In the genomic region with DNA sequence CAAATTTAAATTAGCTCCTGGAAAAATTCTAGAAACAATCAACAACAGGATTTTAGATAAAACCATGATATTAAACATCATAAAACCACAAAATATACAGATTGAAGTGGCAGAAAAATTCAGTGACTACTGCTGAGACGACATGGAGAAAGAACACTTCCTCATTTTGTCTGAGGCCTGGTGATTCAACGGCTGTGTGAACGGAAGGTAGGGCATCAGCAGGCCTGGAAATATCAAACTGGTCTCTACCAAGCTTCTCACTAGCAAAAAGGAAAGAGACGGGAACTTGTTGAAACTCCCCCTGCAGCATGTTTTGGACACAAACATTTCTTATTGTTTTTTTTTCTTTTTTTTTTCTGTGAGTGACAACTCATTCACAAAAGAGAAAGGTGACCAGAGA, we compare ENCODE assay signal across 14 cellular contexts. TPM values are rescaled to one million over a fixed set of nuclear protein-coding genes. Genes with fewer than 3 reads are reported as not detected.
DNase-seq lines count a peak whose midpoint lies in the region; ATAC-seq and TF ChIP-seq lines count a peak whose summit lies in the region.
"Had no signal": no experiment of that assay in that cellular context is flagged by ENCODE, and none has a peak within 500 bp of the region (broad histone marks: within the 10 kb centered on the region; RNA-seq: fewer than 3 reads in every experiment).

No MANE protein-coding gene starts in this region.

- peak overlapping the region; percentile 69 for H3K27ac Mint-ChIP-seq in stimulated activated naive B cell treated with anti-CD40 and anti-IgM and Interleukin-4, amounts not matched to agents 10 μg/mL and 1 μg/mL and 100 μg/mL, for 72 hours
- no peak overlapping the region for H3K27ac Mint-ChIP-seq in activated T-cell treated with anti-CD3 and anti-CD28 coated beads, Interleukin-2, amount 50 U/mL, for 72 hours
- H3K27ac Mint-ChIP-seq: endodermal cell had no signal

- H3K4me3 Mint-ChIP-seq in stimulated activated naive B cell treated with anti-CD40 and anti-IgM and Interleukin-4, amounts not matched to agents 10 μg/mL and 1 μg/mL and 100 μg/mL, for 72 hours = no peak overlapping the region
- H3K4me3 Mint-ChIP-seq in activated T-cell treated with anti-CD3 and anti-CD28 coated beads, Interleukin-2, amount 50 U/mL, for 72 hours = no peak overlapping the region
- H3K4me3 Mint-ChIP-seq: endodermal cell had no signal

- BruUV-seq in mammary epithelial cell (replicated peaks; lab: Mats Ljungman, UMichigan) = no TSS peak

- H4K20me1 ChIP-seq in mammary epithelial cell (ENCODE audit: insufficient read depth, low read length) = no peaks in the 10 kb centered on the region

- H3K79me2 ChIP-seq in mammary epithelial cell (ENCODE audit: insufficient read depth, low read length) = no peaks in the 10 kb centered on the region

- H3K27me3 Mint-ChIP-seq in stimulated activated naive B cell treated with anti-CD40 and anti-IgM and Interleukin-4, amounts not matched to agents 10 μg/mL and 1 μg/mL and 100 μg/mL, for 72 hours = peaks cover 0 to 5% of the 10 kb centered on the region in 2 donors
- H3K27me3 Mint-ChIP-seq in activated T-cell treated with anti-CD3 and anti-CD28 coated beads, Interleukin-2, amount 50 U/mL, for 72 hours (ENCODE audit: low read depth) = peaks cover 18% of the 10 kb centered on the region

- H3K4me2 ChIP-seq in mammary epithelial cell (ENCODE audit: insufficient read depth, low read depth, low read length) = no peak overlapping the region
- H3K4me2 ChIP-seq: SK-N-SH had no signal

- intact Hi-C loops in mammary epithelial cell (cut with micrococcal nuclease) = no loop called here

- no peak overlapping the region for H3K4me3 ChIP-seq in mammary epithelial cell (replicated peaks in 1 of 3; ENCODE audit: insufficient read depth in 1 of 3, low read depth in 2 of 3, low read length in 3 of 3)
- H3K4me3 ChIP-seq: mucosa of descending colon had no signal

- no peaks in the 10 kb centered on the region for H3K9me3 Mint-ChIP-seq in stimulated activated naive B cell treated with anti-CD40 and anti-IgM and Interleukin-4, amounts not matched to agents 10 μg/mL and 1 μg/mL and 100 μg/mL, for 72 hours
- no peaks in the 10 kb centered on the region for H3K9me3 Mint-ChIP-seq in activated T-cell treated with anti-CD3 and anti-CD28 coated beads, Interleukin-2, amount 50 U/mL, for 72 hours
- H3K9me3 Mint-ChIP-seq: endodermal cell had no signal

- no peaks in the 10 kb centered on the region for H3K4me1 ChIP-seq in mammary epithelial cell (ENCODE audit: insufficient read depth, low read length)

- in situ Hi-C loops in mammary epithelial cell (cut with MboI; ENCODE audit: low sequenced_read_pairs in 2 of 2) = no loop called here

- ATAC-seq in GM19023 (IDR thresholded peaks at IDR 0.05; ENCODE audit: unreplicated experiment) (peak; percentile 57), HG02759 (IDR thresholded peaks at IDR 0.05; ENCODE audit: unreplicated experiment) (peak; percentile 54), HG03039 (IDR thresholded peaks at IDR 0.05; ENCODE audit: unreplicated experiment) (no peak)
- peak; percentile 93 for ATAC-seq in stimulated activated naive B cell treated with anti-CD40 and anti-IgM and Interleukin-4, amounts not matched to agents 10 μg/mL and 1 μg/mL and 100 μg/mL, for 72 hours (replicated peaks)
- ATAC-seq in activated T-cell treated with anti-CD3 and anti-CD28 coated beads, Interleukin-2, amount 50 U/mL, for 72 hours (replicated peaks in 1 of 2) = no peak
- ATAC-seq: mucosa of descending colon had no signal

- H3K9me3 ChIP-seq in mammary epithelial cell (replicated peaks; ENCODE audit: insufficient read depth, low read length) = no peaks in the 10 kb centered on the region
- H3K9me3 ChIP-seq: mucosa of descending colon, SK-N-SH had no signal

- no peak overlapping the region for H3K9ac ChIP-seq in mammary epithelial cell (ENCODE audit: insufficient read depth, low read length)
- H3K9ac ChIP-seq: SK-N-SH had no signal

- DNase-seq in OCI-M1 (lab: John Stamatoyannopoulos, UW) (peak; percentile 92), mammary epithelial cell (no peak)
- peak; percentile 49 for DNase-seq in stimulated activated naive B cell treated with anti-CD40 and anti-IgM and Interleukin-4, amounts not matched to agents 10 μg/mL and 1 μg/mL and 100 μg/mL, for 72 hours
- DNase-seq in activated T-cell treated with anti-CD3 and anti-CD28 coated beads, Interleukin-2, amount 50 U/mL, for 72 hours = no peak
- DNase-seq: activated CD8-positive, alpha-beta memory T cell treated with anti-CD3 and anti-CD28 coated beads for 24 hours; amygdala; Calu3; endodermal cell; mucosa of descending colon; NCI-H446; SK-N-SH had no signal

- dilution Hi-C loops in mammary epithelial cell (cut with HindIII; ENCODE audit: low sequenced_read_pairs) = no loop called here

- TF ChIP-seq CTCF in mammary epithelial cell (conservative IDR thresholded peaks at IDR 0.05 in 1 of 2, IDR thresholded peaks at IDR 0.05 in 1 of 2; ENCODE audit: extremely low read depth in 1 of 2, insufficient read depth in 1 of 2, low read depth in 1 of 2, low read length in 2 of 2) = no peak

- H3K27me3 ChIP-seq in mammary epithelial cell (ENCODE audit: insufficient read depth, low read length) = peaks cover 1% of the 10 kb centered on the region

- no peaks in the 10 kb centered on the region for H3K36me3 ChIP-seq in mammary epithelial cell (ENCODE audit: insufficient read depth, low read length)

- WGBS in mammary epithelial cell (ENCODE audit: low coverage, missing lambda C conversion rate) = 86% methylated on average over 4 of the region's 4 CpGs

- H3K4me1 Mint-ChIP-seq in stimulated activated naive B cell treated with anti-CD40 and anti-IgM and Interleukin-4, amounts not matched to agents 10 μg/mL and 1 μg/mL and 100 μg/mL, for 72 hours = peaks cover 9 to 32% of the 10 kb centered on the region in 2 donors
- H3K4me1 Mint-ChIP-seq in activated T-cell treated with anti-CD3 and anti-CD28 coated beads, Interleukin-2, amount 50 U/mL, for 72 hours (ENCODE audit: low read depth) = peaks cover 20% of the 10 kb centered on the region
- H3K4me1 Mint-ChIP-seq: endodermal cell had no signal

- CTCF ChIA-PET in mammary epithelial cell (lab: Charles Lee; ENCODE audit: low non-redundant PET) = no interaction called here

- no peak overlapping the region for H2AFZ ChIP-seq in mammary epithelial cell (ENCODE audit: low read depth, low read length)

- H3K36me3 Mint-ChIP-seq in stimulated activated naive B cell treated with anti-CD40 and anti-IgM and Interleukin-4, amounts not matched to agents 10 μg/mL and 1 μg/mL and 100 μg/mL, for 72 hours = no peaks in the 10 kb centered on the region
- H3K36me3 Mint-ChIP-seq in activated T-cell treated with anti-CD3 and anti-CD28 coated beads, Interleukin-2, amount 50 U/mL, for 72 hours (ENCODE audit: insufficient read depth in 2 of 2) = peaks cover 0 to 1% of the 10 kb centered on the region in 2 donors

- no peak overlapping the region for H3K27ac ChIP-seq in mammary epithelial cell (ENCODE audit: insufficient read depth, low read depth, low read length)

RNA-seq across cellular contexts. Expression of gene AHI1, which starts 58.0 kb away (rescaled TPM):
- total RNA-seq in activated T-cell treated with anti-CD3 and anti-CD28 coated beads, Interleukin-2, amount 50 U/mL, for 72 hours = 10 to 100 TPM; 48.7 to 62.8 TPM
- total RNA-seq in mammary epithelial cell = 10 to 100 TPM in 1 of 2 donors, 1 to 10 TPM in 1; 7.7 to 13.2 TPM
- 4.8 TPM for polyA plus RNA-seq in mammary epithelial cell
- polyA minus RNA-seq in mammary epithelial cell = 5.0 TPM

Comparison
In these comparisons a context has a peak if more than half of its experiments do, and no peak if none do; other contexts are left out.
1. ATAC-seq: peak in GM19023 (single experiment), HG02759 (single experiment) and stimulated activated naive B cell treated with anti-CD40 and anti-IgM and Interleukin-4, amounts not matched to agents 10 μg/mL and 1 μg/mL and 100 μg/mL, for 72 hours (2 of 2); none in activated T-cell treated with anti-CD3 and anti-CD28 coated beads, Interleukin-2, amount 50 U/mL, for 72 hours (0 of 2) and HG03039 (single experiment).
2. DNase-seq: peak in OCI-M1 (single experiment) and stimulated activated naive B cell treated with anti-CD40 and anti-IgM and Interleukin-4, amounts not matched to agents 10 μg/mL and 1 μg/mL and 100 μg/mL, for 72 hours (single experiment); none in activated T-cell treated with anti-CD3 and anti-CD28 coated beads, Interleukin-2, amount 50 U/mL, for 72 hours (0 of 2) and mammary epithelial cell (single experiment).